13 cellular contexts compared by ENCODE assay signal in genomic region chr10:52652431-52653220, GRCh38.
DNase-seq lines count a peak whose midpoint lies in the region; ATAC-seq and TF ChIP-seq lines count a peak whose summit lies in the region.
"Had no signal": no experiment of that assay in that cellular context is flagged by ENCODE, and none has a peak within 500 bp of the region (broad histone marks: within the 10 kb centered on the region; RNA-seq: fewer than 3 reads in every experiment).

No MANE protein-coding gene starts in this region.

- no peaks in the 10 kb centered on the region for H3K27me3 ChIP-seq in GM23248 (replicated peaks; ENCODE audit: insufficient read depth)
- H3K27me3 ChIP-seq: brain microvascular endothelial cell, Peyer's patch had no signal

- no peak for TF ChIP-seq CTCF in osteocyte (IDR thresholded peaks at IDR 0.05)

- H3K36me3 ChIP-seq in GM23248 (ENCODE audit: low read depth), result no peaks in the 10 kb centered on the region
- H3K36me3 ChIP-seq: brain microvascular endothelial cell, Peyer's patch had no signal

- H3K27ac Mint-ChIP-seq in osteocyte (ENCODE audit: unreplicated experiment), result peak overlapping the region; percentile 12
- H3K27ac Mint-ChIP-seq in activated T-cell treated with anti-CD3 and anti-CD28 coated beads, Interleukin-2, amount 50 U/mL, for 72 hours, result no peak overlapping the region
- H3K27ac Mint-ChIP-seq in activated CD4-positive, alpha-beta T cell treated with anti-CD3 and anti-CD28 coated beads, Interleukin-2, amount 10 ng/mL, durations not matched to agents 7 days and 5 days, result no peak overlapping the region

- H3K4me1 ChIP-seq in GM23248 (ENCODE audit: insufficient read depth), result peaks cover 21% of the 10 kb centered on the region
- H3K4me1 ChIP-seq: Peyer's patch had no signal

- H3K4me3 ChIP-seq in GM23248, result 0 out of 2 replicates have a peak overlapping the region, but pooled peaks have one; percentile 25
- H3K4me3 ChIP-seq: Peyer's patch had no signal

- no peaks in the 10 kb centered on the region for H3K79me2 ChIP-seq in GM23248 (ENCODE audit: insufficient read depth)

- 0 out of 2 replicates have a peak overlapping the region, but pooled peaks have one; percentile 8 for H2AFZ ChIP-seq in GM23248

- no peak overlapping the region for H3K27ac ChIP-seq in GM23248
- H3K27ac ChIP-seq: brain microvascular endothelial cell, Peyer's patch had no signal

- peak overlapping the region; percentile 7 for H3K4me3 Mint-ChIP-seq in osteocyte (ENCODE audit: unreplicated experiment)
- no peak overlapping the region for H3K4me3 Mint-ChIP-seq in activated T-cell treated with anti-CD3 and anti-CD28 coated beads, Interleukin-2, amount 50 U/mL, for 72 hours
- no peak overlapping the region for H3K4me3 Mint-ChIP-seq in activated CD4-positive, alpha-beta T cell treated with anti-CD3 and anti-CD28 coated beads, Interleukin-2, amount 10 ng/mL, durations not matched to agents 7 days and 5 days

- no peak overlapping the region for H3K9ac ChIP-seq in GM23248

- H3K9me3 ChIP-seq in GM23248 (ENCODE audit: low read depth), result no peaks in the 10 kb centered on the region
- H3K9me3 ChIP-seq: Peyer's patch had no signal

- peaks cover 17% of the 10 kb centered on the region for H3K4me1 Mint-ChIP-seq in osteocyte (ENCODE audit: unreplicated experiment)
- no peaks in the 10 kb centered on the region for H3K4me1 Mint-ChIP-seq in activated T-cell treated with anti-CD3 and anti-CD28 coated beads, Interleukin-2, amount 50 U/mL, for 72 hours (ENCODE audit: low read depth)
- H3K4me1 Mint-ChIP-seq in activated CD4-positive, alpha-beta T cell treated with anti-CD3 and anti-CD28 coated beads, Interleukin-2, amount 10 ng/mL, durations not matched to agents 7 days and 5 days, result no peaks in the 10 kb centered on the region

- peak overlapping the region; percentile 34 for H3K4me2 ChIP-seq in GM23248 (ENCODE audit: unreplicated experiment)

- in situ Hi-C loops in GM23248 (cut with MboI), result no loop called here

- POLR2A ChIA-PET in activated CD4-positive, alpha-beta T cell treated with anti-CD3 and anti-CD28 coated beads, Interleukin-2, amount 10 ng/mL, durations not matched to agents 7 days and 5 days (lab: Charles Lee), result no interaction called here

- no peaks in the 10 kb centered on the region for H3K9me2 ChIP-seq in GM23248 (ENCODE audit: insufficient read depth)

- H3K27me3 Mint-ChIP-seq in osteocyte (ENCODE audit: unreplicated experiment), result peaks cover 7% of the 10 kb centered on the region
- no peaks in the 10 kb centered on the region for H3K27me3 Mint-ChIP-seq in activated T-cell treated with anti-CD3 and anti-CD28 coated beads, Interleukin-2, amount 50 U/mL, for 72 hours (ENCODE audit: low read depth)
- H3K27me3 Mint-ChIP-seq in activated CD4-positive, alpha-beta T cell treated with anti-CD3 and anti-CD28 coated beads, Interleukin-2, amount 10 ng/mL, durations not matched to agents 7 days and 5 days, result no peaks in the 10 kb centered on the region

- H3K9me3 Mint-ChIP-seq in osteocyte (ENCODE audit: unreplicated experiment), result no peaks in the 10 kb centered on the region
- peaks cover 0 to 4% of the 10 kb centered on the region in 2 donors for H3K9me3 Mint-ChIP-seq in activated T-cell treated with anti-CD3 and anti-CD28 coated beads, Interleukin-2, amount 50 U/mL, for 72 hours
- peaks cover 2% of the 10 kb centered on the region for H3K9me3 Mint-ChIP-seq in activated CD4-positive, alpha-beta T cell treated with anti-CD3 and anti-CD28 coated beads, Interleukin-2, amount 10 ng/mL, durations not matched to agents 7 days and 5 days

- DNase-seq in GM23248 (peak; percentile 32), NCI-H2227 treated with DMSO at 0.1 percent for 48 hours (lab: John Stamatoyannopoulos, UW) (peak; percentile 81), cerebellum (ENCODE audit: low spot score) (peak; percentile 30), osteocyte (ENCODE audit: extremely low spot score, unreplicated experiment) (no peak), amniotic stem cell (lab: John Stamatoyannopoulos, UW) (no peak)
- no peak for DNase-seq in activated T-cell treated with anti-CD3 and anti-CD28 coated beads, Interleukin-2, amount 50 U/mL, for 72 hours
- DNase-seq in activated CD4-positive, alpha-beta T cell treated with anti-CD3 and anti-CD28 coated beads, Interleukin-2, amount 10 ng/mL, durations not matched to agents 7 days and 5 days, result no peak
- DNase-seq: brain microvascular endothelial cell, erythroblast, islet precursor cell, NCI-H1436, Peyer's patch had no signal

- CTCF ChIA-PET in activated CD4-positive, alpha-beta T cell treated with anti-CD3 and anti-CD28 coated beads, Interleukin-2, amount 10 ng/mL, durations not matched to agents 7 days and 5 days (lab: Charles Lee), result no interaction called here

- WGBS in GM23248 (ENCODE audit: low coverage in 1 of 2, low lambda C conversion rate in 2 of 2, missing lambda C conversion rate in 2 of 2), 2 experiments, result 20 to 26% methylated on average over 7 of the region's 7 CpGs

- no peaks in the 10 kb centered on the region for H4K20me1 ChIP-seq in GM23248 (ENCODE audit: insufficient read depth)

- peaks cover 12% of the 10 kb centered on the region; the same call in 1 of the 2 replicates for H3F3A ChIP-seq in GM23248 (ENCODE audit: insufficient read depth)

- no peak for ATAC-seq in GM19035 (IDR thresholded peaks at IDR 0.05; ENCODE audit: unreplicated experiment)
- no peak for ATAC-seq in activated T-cell treated with anti-CD3 and anti-CD28 coated beads, Interleukin-2, amount 50 U/mL, for 72 hours (replicated peaks in 1 of 2)

- no peaks in the 10 kb centered on the region for H3K36me3 Mint-ChIP-seq in osteocyte (ENCODE audit: unreplicated experiment)
- no peaks in the 10 kb centered on the region for H3K36me3 Mint-ChIP-seq in activated T-cell treated with anti-CD3 and anti-CD28 coated beads, Interleukin-2, amount 50 U/mL, for 72 hours (ENCODE audit: insufficient read depth in 2 of 2)
- H3K36me3 Mint-ChIP-seq in activated CD4-positive, alpha-beta T cell treated with anti-CD3 and anti-CD28 coated beads, Interleukin-2, amount 10 ng/mL, durations not matched to agents 7 days and 5 days (ENCODE audit: low read depth), result no peaks in the 10 kb centered on the region

Comparison
In these comparisons a context has a peak if more than half of its experiments do, and no peak if none do; other contexts are left out.
1. DNase-seq: peak in GM23248 (single experiment), NCI-H2227 treated with DMSO at 0.1 percent for 48 hours (single experiment) and cerebellum (single experiment); none in osteocyte (single experiment), amniotic stem cell (single experiment), activated T-cell treated with anti-CD3 and anti-CD28 coated beads, Interleukin-2, amount 50 U/mL, for 72 hours (0 of 2) and activated CD4-positive, alpha-beta T cell treated with anti-CD3 and anti-CD28 coated beads, Interleukin-2, amount 10 ng/mL, durations not matched to agents 7 days and 5 days (single experiment).